Comparison of ENCODE assay signal across 8 cellular contexts in the genomic region with DNA sequence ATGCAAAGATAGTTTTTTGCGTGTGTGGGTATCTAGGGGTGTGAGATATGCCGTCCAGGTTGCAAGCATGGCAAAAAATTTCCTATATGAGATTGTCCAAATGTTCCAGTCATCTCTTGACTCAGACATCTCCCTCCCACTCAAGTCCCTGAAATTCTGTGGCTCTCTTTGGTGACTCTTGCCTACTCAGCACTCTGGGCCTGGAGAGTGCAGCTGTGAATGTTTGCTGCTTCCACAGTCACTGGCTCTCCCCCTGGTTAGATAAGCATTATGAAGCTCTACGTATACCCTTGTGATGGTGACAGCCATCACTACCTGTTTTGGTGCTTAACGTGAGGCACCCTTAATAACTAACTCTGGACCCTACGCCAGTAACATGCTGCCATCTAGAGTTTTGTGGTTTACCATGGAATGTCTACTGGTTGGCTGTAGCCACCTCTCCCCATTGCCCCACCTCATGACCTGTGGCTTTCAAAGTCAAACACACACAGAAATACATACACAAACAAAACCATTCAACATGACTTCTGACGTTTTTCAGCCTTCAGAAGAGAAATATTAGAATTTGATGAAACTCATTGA.
DNase-seq lines count a peak whose midpoint lies in the region; TF ChIP-seq lines count a peak whose summit lies in the region.

No MANE protein-coding gene starts in this region.

- no peak for TF ChIP-seq CTCF in adrenal gland (IDR thresholded peaks at IDR 0.05)

- H3K4me1 ChIP-seq in adrenal gland (replicated peaks in 1 of 2), result peaks cover 0 to 10% of the 10 kb centered on the region in 2 donors

- H3K27ac ChIP-seq in adrenal gland, result no peak overlapping the region

- no peaks in the 10 kb centered on the region for H3K9me3 ChIP-seq in adrenal gland (replicated peaks in 1 of 3)

- no peaks in the 10 kb centered on the region for H3K27me3 ChIP-seq in adrenal gland

- no peaks in the 10 kb centered on the region for H3K36me3 ChIP-seq in adrenal gland (replicated peaks in 1 of 2)

- POLR2A ChIA-PET in HEK293T (lab: Yijun Ruan, JAX), result no interaction called here

- WGBS in adrenal gland, 4 donors, result 88 to 91% (median 89%) methylated on average over 6 of the region's 6 CpGs

- intact Hi-C loops in adrenal gland (cut with DNase I), result no loop called here

- no peak for TF ChIP-seq POLR2A in adrenal gland (IDR thresholded peaks at IDR 0.05)

- H3K4me3 ChIP-seq in adrenal gland, result no peak overlapping the region

- CTCF ChIA-PET in HEK293T (lab: Yijun Ruan, JAX), result no interaction called here

- DNase-seq in DMS153 (lab: John Stamatoyannopoulos, UW), result peak; percentile 5
- no peak for DNase-seq in DMS153 treated with DMSO at 0.1 percent for 48 hours (lab: John Stamatoyannopoulos, UW; ENCODE audit: unreplicated experiment)
- peak; percentile 32 for DNase-seq in HEK293T (ENCODE audit: extremely low spot score)
- DNase-seq in NCI-H1417 treated with DMSO at 0.1 percent for 48 hours (lab: John Stamatoyannopoulos, UW), result peak; percentile 50
- DNase-seq in islet precursor cell, result peak; percentile 60
- no peak for DNase-seq in ecto neural progenitor cell (ENCODE audit: low spot score)
- no peak for DNase-seq in activated effector memory CD4-positive, alpha-beta T cell treated with anti-CD3 and anti-CD28 coated beads, Interleukin-2, amount 50 U/mL, for 16 hours
- no peak for DNase-seq in adrenal gland

TF ChIP-seq in HEK293T, 16 proteins besides CTCF, POLR2A, EP300 and RAD21:
- no peak for TF ChIP-seq LEF1 (IDR thresholded peaks at IDR 0.05; ENCODE audit: borderline replicate concordance)
- TF ChIP-seq FOXM1 (IDR thresholded peaks at IDR 0.05; ENCODE audit: borderline replicate concordance), result no peak
- TF ChIP-seq BHLHE40 (IDR thresholded peaks at IDR 0.05; ENCODE audit: borderline replicate concordance), result no peak
- TF ChIP-seq SP1 (IDR thresholded peaks at IDR 0.05), result no peak
- no peak for TF ChIP-seq SUZ12 (IDR thresholded peaks at IDR 0.05)
- no peak for TF ChIP-seq HDGF (IDR thresholded peaks at IDR 0.05; ENCODE audit: borderline replicate concordance)
- TF ChIP-seq TARDBP (IDR thresholded peaks at IDR 0.05), result no peak
- no peak for TF ChIP-seq ARNT (IDR thresholded peaks at IDR 0.05)
- TF ChIP-seq L3MBTL2 (conservative IDR thresholded peaks at IDR 0.05), result no peak
- TF ChIP-seq FOXK2 (IDR thresholded peaks at IDR 0.05), result no peak
- TF ChIP-seq FOXA1 (IDR thresholded peaks at IDR 0.05), result no peak
- TF ChIP-seq ZNF384 (IDR thresholded peaks at IDR 0.05), result no peak
- TF ChIP-seq, protein P1, sequence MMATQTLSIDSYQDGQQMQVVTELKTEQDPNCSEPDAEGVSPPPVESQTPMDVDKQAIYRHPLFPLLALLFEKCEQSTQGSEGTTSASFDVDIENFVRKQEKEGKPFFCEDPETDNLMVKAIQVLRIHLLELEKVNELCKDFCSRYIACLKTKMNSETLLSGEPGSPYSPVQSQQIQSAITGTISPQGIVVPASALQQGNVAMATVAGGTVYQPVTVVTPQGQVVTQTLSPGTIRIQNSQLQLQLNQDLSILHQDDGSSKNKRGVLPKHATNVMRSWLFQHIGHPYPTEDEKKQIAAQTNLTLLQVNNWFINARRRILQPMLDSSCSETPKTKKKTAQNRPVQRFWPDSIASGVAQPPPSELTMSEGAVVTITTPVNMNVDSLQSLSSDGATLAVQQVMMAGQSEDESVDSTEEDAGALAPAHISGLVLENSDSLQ (IDR thresholded peaks at IDR 0.05), result no peak
- no peak for TF ChIP-seq ELF4 (IDR thresholded peaks at IDR 0.05)

Comparison
In these comparisons a context has a peak if more than half of its experiments do, and no peak if none do; other contexts are left out.
1. DNase-seq: peak in DMS153 (single experiment), HEK293T (single experiment), NCI-H1417 treated with DMSO at 0.1 percent for 48 hours (single experiment) and islet precursor cell (single experiment); none in DMS153 treated with DMSO at 0.1 percent for 48 hours (single experiment), ecto neural progenitor cell (single experiment), activated effector memory CD4-positive, alpha-beta T cell treated with anti-CD3 and anti-CD28 coated beads, Interleukin-2, amount 50 U/mL, for 16 hours (single experiment) and adrenal gland (0 of 7).